In the genomic region with DNA sequence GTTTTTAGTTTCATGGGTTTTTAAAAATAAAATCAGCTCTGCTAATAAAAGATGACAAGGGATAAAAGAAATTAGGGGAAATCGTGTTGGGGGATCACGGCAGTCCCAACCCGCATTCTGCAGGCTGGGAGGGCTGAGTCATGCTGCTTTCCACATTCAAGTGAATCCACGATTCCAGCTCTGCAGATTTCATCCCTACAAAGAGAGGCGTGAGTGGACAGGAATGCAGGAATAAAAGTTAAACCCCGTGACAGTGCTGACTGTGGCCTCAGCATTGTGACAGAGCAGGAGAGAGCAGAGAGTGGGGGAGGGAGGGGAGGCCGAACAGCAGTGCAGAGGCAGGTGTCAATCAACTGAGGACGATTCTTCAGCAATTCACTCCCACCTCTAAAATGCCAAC, we compare ENCODE assay signal across 8 cellular contexts.
DNase-seq lines count a peak whose midpoint lies in the region; ATAC-seq and TF ChIP-seq lines count a peak whose summit lies in the region.

No MANE protein-coding gene starts in this region.

- WGBS in gastroesophageal sphincter (ENCODE audit: low coverage in 1 of 2), 2 donors: 35 to 51% methylated on average over 7 to 8 of the region's 8 CpGs

- H3K4me2 ChIP-seq in Karpas-422 (ENCODE audit: low read depth, low read length, poor library complexity, severe bottlenecking): no peak overlapping the region

- H3K79me2 ChIP-seq in Karpas-422 (ENCODE audit: low read length): no peaks in the 10 kb centered on the region

- H3K9me3 ChIP-seq in SJCRH30 (replicated peaks) (no peaks in the 10 kb centered on the region), gastroesophageal sphincter (no peaks in the 10 kb centered on the region), Karpas-422 (ENCODE audit: low read length) (no peaks in the 10 kb centered on the region)

- H3K4me3 ChIP-seq in SJCRH30 (no peak overlapping the region; the same call in 1 of the 2 replicates), gastroesophageal sphincter (no peak overlapping the region), Karpas-422 (ENCODE audit: low read length) (no peak overlapping the region)

- no peaks in the 10 kb centered on the region for H3K27me3 ChIP-seq in SJCRH30
- no peaks in the 10 kb centered on the region for H3K27me3 ChIP-seq in gastroesophageal sphincter
- H3K27me3 ChIP-seq in Karpas-422 (ENCODE audit: low read length): no peaks in the 10 kb centered on the region

- TF ChIP-seq POLR2A in gastroesophageal sphincter (IDR thresholded peaks at IDR 0.05): no peak

- DNase-seq in ELR (ENCODE audit: low read depth) (peak; percentile 91), SJCRH30 (peak; percentile 28 to 38), sciatic nerve (ENCODE audit: low spot score) (no peak), Karpas-422 (no peak), NCI-H82 treated with DMSO at 0.1 percent for 48 hours (lab: John Stamatoyannopoulos, UW; ENCODE audit: unreplicated experiment) (no peak), NCI-H2029 (lab: John Stamatoyannopoulos, UW) (no peak)

- no peak overlapping the region for H3K9ac ChIP-seq in Karpas-422 (ENCODE audit: low read length)

- ATAC-seq in gastroesophageal sphincter (peak; percentile 41), sciatic nerve (peak; percentile 86), GM19328 (IDR thresholded peaks at IDR 0.05; ENCODE audit: unreplicated experiment) (no peak)

- no peak overlapping the region for H2AFZ ChIP-seq in Karpas-422 (ENCODE audit: low read length)

- no peaks in the 10 kb centered on the region for H3K9me2 ChIP-seq in Karpas-422 (replicated peaks; ENCODE audit: insufficient read depth, low read length)

- H3K36me3 ChIP-seq in SJCRH30: peaks cover 14% of the 10 kb centered on the region
- H3K36me3 ChIP-seq in gastroesophageal sphincter: peaks cover 0 to 57% of the 10 kb centered on the region in 2 donors
- no peaks in the 10 kb centered on the region for H3K36me3 ChIP-seq in Karpas-422 (ENCODE audit: insufficient read depth, low read length)

- no peak for TF ChIP-seq EP300 in gastroesophageal sphincter (IDR thresholded peaks at IDR 0.05)

- intact Hi-C loops in sciatic nerve (cut with DNase I): no loop called here

- TF ChIP-seq CTCF in gastroesophageal sphincter (IDR thresholded peaks at IDR 0.05): no peak

- peak overlapping the region; percentile 68 for H3K27ac ChIP-seq in SJCRH30
- H3K27ac ChIP-seq in gastroesophageal sphincter: peak overlapping the region in 1 of 4 donors; percentile 26
- H3K27ac ChIP-seq in Karpas-422 (ENCODE audit: low read length): no peak overlapping the region

- H4K20me1 ChIP-seq in Karpas-422 (ENCODE audit: insufficient read depth, low read depth, low read length): no peaks in the 10 kb centered on the region

- H3K4me1 ChIP-seq in SJCRH30: 0 out of 2 replicates have a peak, but pooled peaks cover 6% of the 10 kb centered on the region
- peaks cover 0 to 35% (median 7%) of the 10 kb centered on the region in 3 donors for H3K4me1 ChIP-seq in gastroesophageal sphincter
- no peaks in the 10 kb centered on the region for H3K4me1 ChIP-seq in Karpas-422 (ENCODE audit: low read length)

Comparison
In these comparisons a context has a peak if more than half of its experiments do, and no peak if none do; other contexts are left out.
1. DNase-seq: peak in ELR (single experiment) and SJCRH30 (2 of 2); none in sciatic nerve (single experiment), Karpas-422 (single experiment), NCI-H82 treated with DMSO at 0.1 percent for 48 hours (single experiment) and NCI-H2029 (single experiment).